In the genomic region with DNA sequence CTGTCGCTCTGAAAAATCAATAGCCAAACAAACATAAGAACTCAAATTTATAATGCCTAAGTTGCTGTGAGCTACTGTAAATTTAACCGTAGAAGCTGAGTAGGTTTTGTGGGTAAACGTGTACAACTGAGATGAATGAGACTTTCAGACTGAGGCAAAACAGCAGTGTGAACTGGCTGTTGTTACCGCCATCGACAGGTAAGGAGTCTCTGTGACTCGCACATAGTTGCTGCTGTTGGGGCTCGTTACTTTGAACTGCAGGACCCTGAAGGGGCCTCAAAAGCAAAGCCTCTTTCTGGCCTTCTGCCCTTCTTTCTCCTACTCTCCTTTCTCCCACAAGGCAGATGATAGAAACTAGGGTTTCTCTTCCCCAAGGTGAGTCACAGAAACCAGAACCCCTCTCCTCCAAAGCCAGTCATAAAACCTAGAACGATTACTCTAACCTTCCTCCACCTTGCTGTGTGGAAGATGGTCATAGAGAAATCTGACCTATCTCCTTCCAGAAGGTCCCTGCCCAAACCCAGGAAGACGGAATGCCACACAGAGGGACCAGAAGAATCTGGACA, we compare ENCODE assay signal across 20 cellular contexts.
"Had no signal": no experiment of that assay in that cellular context is flagged by ENCODE, and none has a peak within 500 bp of the region (broad histone marks: within the 10 kb centered on the region; RNA-seq: fewer than 3 reads in every experiment).

No MANE protein-coding gene starts in this region.

- H3K27me3 Mint-ChIP-seq: activated CD4-positive, alpha-beta memory T cell treated with anti-CD3 and anti-CD28 coated beads, Interleukin-2, amount 10 ng/mL, durations not matched to agents 7 days and 5 days; activated CD4-positive, alpha-beta T cell treated with anti-CD3 and anti-CD28 coated beads, Interleukin-2, amount 10 ng/mL, durations not matched to agents 24 days and 14 days; activated naive CD8-positive, alpha-beta T cell treated with anti-CD3 and anti-CD28 coated beads, Interleukin-2, amount 50 U/mL, for 24 hours; memory B cell had no signal

- H3K4me3 Mint-ChIP-seq: activated CD4-positive, alpha-beta memory T cell treated with anti-CD3 and anti-CD28 coated beads, Interleukin-2, amount 10 ng/mL, durations not matched to agents 7 days and 5 days; activated CD4-positive, alpha-beta T cell treated with anti-CD3 and anti-CD28 coated beads, Interleukin-2, amount 10 ng/mL, durations not matched to agents 24 days and 14 days; activated naive CD8-positive, alpha-beta T cell treated with anti-CD3 and anti-CD28 coated beads, Interleukin-2, amount 50 U/mL, for 24 hours; memory B cell; T-helper 1 cell treated with Interleukin-12 subunit alpha and Interleukin-12 subunit beta and Interleukin-4 antibody, amounts not matched to agents 30 μg/mL and 1 μg/mL, for 36 hours had no signal

- H3K27ac ChIP-seq: body of pancreas, cardiac muscle cell, parathyroid adenoma, thoracic aorta, upper lobe of left lung had no signal

- H3K4me1 Mint-ChIP-seq: activated CD4-positive, alpha-beta memory T cell treated with anti-CD3 and anti-CD28 coated beads, Interleukin-2, amount 10 ng/mL, durations not matched to agents 7 days and 5 days; activated CD4-positive, alpha-beta T cell treated with anti-CD3 and anti-CD28 coated beads, Interleukin-2, amount 10 ng/mL, durations not matched to agents 24 days and 14 days; activated naive CD8-positive, alpha-beta T cell treated with anti-CD3 and anti-CD28 coated beads, Interleukin-2, amount 50 U/mL, for 24 hours; memory B cell; nephron had no signal

- H3K4me1 ChIP-seq: parathyroid adenoma, upper lobe of left lung had no signal

- ATAC-seq: activated CD4-positive, CD25-positive, alpha-beta regulatory T cell treated with anti-CD3 and anti-CD28 coated beads, Interleukin-2, amount 50 U/mL, for 24 hours; activated naive CD8-positive, alpha-beta T cell treated with anti-CD3 and anti-CD28 coated beads, Interleukin-2, amount 50 U/mL, for 24 hours; body of pancreas; left cardiac atrium; right cardiac atrium had no signal

- H3K4me3 ChIP-seq: body of pancreas, cardiac muscle cell, thoracic aorta, upper lobe of left lung had no signal

- DNase-seq: activated CD4-positive, alpha-beta memory T cell treated with anti-CD3 and anti-CD28 coated beads, Interleukin-2, amount 10 ng/mL, durations not matched to agents 7 days and 5 days; activated CD4-positive, alpha-beta T cell treated with anti-CD3 and anti-CD28 coated beads, Interleukin-2, amount 10 ng/mL, durations not matched to agents 24 days and 14 days; activated gamma-delta T cell; activated naive CD4-positive, alpha-beta T cell treated with anti-CD3 and anti-CD28 coated beads, Interleukin-2, amount 50 U/mL, for 16 hours; activated naive CD8-positive, alpha-beta T cell treated with anti-CD3 and anti-CD28 coated beads, Interleukin-2, amount 50 U/mL, for 24 hours; body of pancreas; foreskin fibroblast; hippocampal formation; left cardiac atrium; right cardiac atrium; stimulated activated CD4-positive, alpha-beta T cell treated with anti-CD3 and anti-CD28 coated beads, Interleukin-4, amount 100 ng/mL, for 24 hours; stimulated activated naive CD4-positive, alpha-beta T cell treated with Interleukin-2 at 50 U/mL for 16 hours; upper lobe of left lung had no signal

- H3K36me3 Mint-ChIP-seq: memory B cell had no signal

- H2AFZ ChIP-seq: parathyroid adenoma had no signal

- H3K9me3 Mint-ChIP-seq: nephron had no signal

- H3K9me3 ChIP-seq: body of pancreas, thoracic aorta, upper lobe of left lung had no signal

- H3K9ac ChIP-seq: parathyroid adenoma had no signal

- H3K79me2 ChIP-seq: parathyroid adenoma had no signal

- H3K36me3 ChIP-seq: cardiac muscle cell, thoracic aorta, upper lobe of left lung had no signal

- H3K27me3 ChIP-seq: body of pancreas, upper lobe of left lung had no signal

- H3K27ac Mint-ChIP-seq: activated CD4-positive, alpha-beta memory T cell treated with anti-CD3 and anti-CD28 coated beads, Interleukin-2, amount 10 ng/mL, durations not matched to agents 7 days and 5 days; activated CD4-positive, alpha-beta T cell treated with anti-CD3 and anti-CD28 coated beads, Interleukin-2, amount 10 ng/mL, durations not matched to agents 24 days and 14 days; activated naive CD8-positive, alpha-beta T cell treated with anti-CD3 and anti-CD28 coated beads, Interleukin-2, amount 50 U/mL, for 24 hours; memory B cell; nephron; T-helper 1 cell treated with Interleukin-12 subunit alpha and Interleukin-12 subunit beta and Interleukin-4 antibody, amounts not matched to agents 30 μg/mL and 1 μg/mL, for 36 hours had no signal
